In the genomic region with DNA sequence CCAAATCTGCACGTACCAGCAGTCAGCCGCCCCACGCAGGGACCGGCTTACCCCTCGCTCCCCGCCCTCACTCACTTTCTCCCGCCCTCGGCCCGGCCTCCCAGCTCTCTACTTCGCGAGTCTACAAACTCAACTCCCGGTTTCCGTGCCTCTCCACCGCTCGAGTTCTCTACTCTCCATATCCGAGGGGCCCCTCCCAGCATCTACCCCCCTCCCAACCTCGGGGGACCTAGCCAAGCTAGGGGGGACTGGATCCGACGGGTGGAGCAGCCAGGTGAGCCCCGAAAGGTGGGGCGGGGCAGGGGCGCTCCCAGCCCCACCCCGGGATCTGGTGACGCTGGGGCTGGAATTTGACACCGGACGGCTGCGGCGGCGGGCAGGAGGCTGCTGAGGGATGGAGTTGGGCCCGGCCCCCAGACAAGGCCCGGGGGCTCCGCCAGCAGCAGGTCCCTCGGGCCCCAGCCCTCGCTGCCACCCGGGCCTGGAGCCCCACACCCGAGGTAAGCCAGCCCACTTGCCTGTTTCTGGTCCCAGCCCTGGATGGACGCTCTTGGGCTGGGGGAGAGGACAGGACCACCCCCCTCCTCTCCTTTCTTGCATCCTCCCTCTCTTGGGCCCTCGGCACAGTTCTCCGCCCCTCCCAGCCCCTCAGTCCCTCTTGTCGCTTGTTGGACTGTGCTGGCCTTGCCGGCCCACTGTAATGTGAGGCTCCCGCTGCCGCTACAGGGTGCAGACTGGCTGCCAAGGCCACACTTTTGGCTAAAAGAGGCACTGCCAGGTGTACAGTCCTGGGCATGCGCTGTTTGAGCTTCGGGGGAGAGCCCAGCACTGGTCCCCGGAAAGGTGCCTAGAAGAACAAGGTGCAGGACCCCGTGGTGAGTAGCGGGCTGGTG, we compare ENCODE assay signal across 1 cellular context.
TF ChIP-seq lines count a peak whose summit lies in the region.

A gene with protein sequence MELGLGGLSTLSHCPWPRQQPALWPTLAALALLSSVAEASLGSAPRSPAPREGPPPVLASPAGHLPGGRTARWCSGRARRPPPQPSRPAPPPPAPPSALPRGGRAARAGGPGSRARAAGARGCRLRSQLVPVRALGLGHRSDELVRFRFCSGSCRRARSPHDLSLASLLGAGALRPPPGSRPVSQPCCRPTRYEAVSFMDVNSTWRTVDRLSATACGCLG (plus strand): TSS at position 416 of the 893 bp plus-strand sequence. CDS start 1,856 bp downstream, outside the sequence.

TF ChIP-seq in HEK293, 187 proteins besides CTCF, POLR2A, EP300 and RAD21 (continued from another document and continues in another):
- TF ChIP-seq SETDB1 (IDR thresholded peaks at IDR 0.05; ENCODE audit: insufficient read length, low read length) = no peak
- TF ChIP-seq HOXA7 (CRISPR knock-in tag; IDR thresholded peaks at IDR 0.05; ENCODE audit: borderline replicate concordance) = no peak
- no peak for TF ChIP-seq ZNF785 (tag by site-specific recombination; IDR thresholded peaks at IDR 0.05)
- TF ChIP-seq, protein P1, sequence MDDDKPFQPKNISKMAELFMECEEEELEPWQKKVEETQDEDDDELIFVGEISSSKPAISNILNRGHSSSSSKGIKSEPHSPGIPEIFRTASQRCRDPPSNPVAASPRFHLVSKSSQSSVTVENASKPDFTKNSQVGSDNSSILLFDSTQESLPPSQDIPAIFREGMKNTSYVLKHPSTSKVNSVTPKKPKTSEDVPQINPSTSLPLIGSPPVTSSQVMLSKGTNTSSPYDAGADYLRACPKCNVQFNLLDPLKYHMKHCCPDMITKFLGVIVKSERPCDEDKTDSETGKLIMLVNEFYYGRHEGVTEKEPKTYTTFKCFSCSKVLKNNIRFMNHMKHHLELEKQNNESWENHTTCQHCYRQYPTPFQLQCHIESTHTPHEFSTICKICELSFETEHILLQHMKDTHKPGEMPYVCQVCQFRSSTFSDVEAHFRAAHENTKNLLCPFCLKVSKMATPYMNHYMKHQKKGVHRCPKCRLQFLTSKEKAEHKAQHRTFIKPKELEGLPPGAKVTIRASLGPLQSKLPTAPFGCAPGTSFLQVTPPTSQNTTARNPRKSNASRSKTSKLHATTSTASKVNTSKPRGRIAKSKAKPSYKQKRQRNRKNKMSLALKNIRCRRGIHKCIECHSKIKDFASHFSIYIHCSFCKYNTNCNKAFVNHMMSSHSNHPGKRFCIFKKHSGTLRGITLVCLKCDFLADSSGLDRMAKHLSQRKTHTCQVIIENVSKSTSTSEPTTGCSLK (tag by site-specific recombination; IDR thresholded peaks at IDR 0.05) = no peak
- TF ChIP-seq, protein P2, sequence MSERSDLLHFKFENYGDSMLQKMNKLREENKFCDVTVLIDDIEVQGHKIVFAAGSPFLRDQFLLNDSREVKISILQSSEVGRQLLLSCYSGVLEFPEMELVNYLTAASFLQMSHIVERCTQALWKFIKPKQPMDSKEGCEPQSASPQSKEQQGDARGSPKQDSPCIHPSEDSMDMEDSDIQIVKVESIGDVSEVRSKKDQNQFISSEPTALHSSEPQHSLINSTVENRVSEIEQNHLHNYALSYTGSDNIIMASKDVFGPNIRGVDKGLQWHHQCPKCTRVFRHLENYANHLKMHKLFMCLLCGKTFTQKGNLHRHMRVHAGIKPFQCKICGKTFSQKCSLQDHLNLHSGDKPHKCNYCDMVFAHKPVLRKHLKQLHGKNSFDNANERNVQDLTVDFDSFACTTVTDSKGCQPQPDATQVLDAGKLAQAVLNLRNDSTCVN (tag by site-specific recombination; optimal IDR thresholded peaks at IDR 0.05) = peak; percentile 23
- no peak for TF ChIP-seq SCRT1 (tag by site-specific recombination; IDR thresholded peaks at IDR 0.05; ENCODE audit: borderline replicate concordance)
- no peak for TF ChIP-seq ZNF184 (tag by site-specific recombination; IDR thresholded peaks at IDR 0.05)
- TF ChIP-seq ZNF555 (tag by site-specific recombination; conservative IDR thresholded peaks at IDR 0.05) = no peak
- no peak for TF ChIP-seq ZNF140 (tag by site-specific recombination; IDR thresholded peaks at IDR 0.05)
- TF ChIP-seq, protein P3, sequence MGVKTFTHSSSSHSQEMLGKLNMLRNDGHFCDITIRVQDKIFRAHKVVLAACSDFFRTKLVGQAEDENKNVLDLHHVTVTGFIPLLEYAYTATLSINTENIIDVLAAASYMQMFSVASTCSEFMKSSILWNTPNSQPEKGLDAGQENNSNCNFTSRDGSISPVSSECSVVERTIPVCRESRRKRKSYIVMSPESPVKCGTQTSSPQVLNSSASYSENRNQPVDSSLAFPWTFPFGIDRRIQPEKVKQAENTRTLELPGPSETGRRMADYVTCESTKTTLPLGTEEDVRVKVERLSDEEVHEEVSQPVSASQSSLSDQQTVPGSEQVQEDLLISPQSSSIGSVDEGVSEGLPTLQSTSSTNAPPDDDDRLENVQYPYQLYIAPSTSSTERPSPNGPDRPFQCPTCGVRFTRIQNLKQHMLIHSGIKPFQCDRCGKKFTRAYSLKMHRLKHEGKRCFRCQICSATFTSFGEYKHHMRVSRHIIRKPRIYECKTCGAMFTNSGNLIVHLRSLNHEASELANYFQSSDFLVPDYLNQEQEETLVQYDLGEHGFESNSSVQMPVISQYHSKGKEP (tag by site-specific recombination; IDR thresholded peaks at IDR 0.05) = no peak
- TF ChIP-seq SP3 (tag by site-specific recombination; IDR thresholded peaks at IDR 0.05) = peak; percentile 76
- TF ChIP-seq ZNF549 (tag by site-specific recombination; IDR thresholded peaks at IDR 0.05) = no peak
- TF ChIP-seq ZBTB8A (tag by site-specific recombination; IDR thresholded peaks at IDR 0.05) = peak; percentile 45
- no peak for TF ChIP-seq ZNF121 (tag by site-specific recombination; IDR thresholded peaks at IDR 0.05)
- TF ChIP-seq, protein P4, sequence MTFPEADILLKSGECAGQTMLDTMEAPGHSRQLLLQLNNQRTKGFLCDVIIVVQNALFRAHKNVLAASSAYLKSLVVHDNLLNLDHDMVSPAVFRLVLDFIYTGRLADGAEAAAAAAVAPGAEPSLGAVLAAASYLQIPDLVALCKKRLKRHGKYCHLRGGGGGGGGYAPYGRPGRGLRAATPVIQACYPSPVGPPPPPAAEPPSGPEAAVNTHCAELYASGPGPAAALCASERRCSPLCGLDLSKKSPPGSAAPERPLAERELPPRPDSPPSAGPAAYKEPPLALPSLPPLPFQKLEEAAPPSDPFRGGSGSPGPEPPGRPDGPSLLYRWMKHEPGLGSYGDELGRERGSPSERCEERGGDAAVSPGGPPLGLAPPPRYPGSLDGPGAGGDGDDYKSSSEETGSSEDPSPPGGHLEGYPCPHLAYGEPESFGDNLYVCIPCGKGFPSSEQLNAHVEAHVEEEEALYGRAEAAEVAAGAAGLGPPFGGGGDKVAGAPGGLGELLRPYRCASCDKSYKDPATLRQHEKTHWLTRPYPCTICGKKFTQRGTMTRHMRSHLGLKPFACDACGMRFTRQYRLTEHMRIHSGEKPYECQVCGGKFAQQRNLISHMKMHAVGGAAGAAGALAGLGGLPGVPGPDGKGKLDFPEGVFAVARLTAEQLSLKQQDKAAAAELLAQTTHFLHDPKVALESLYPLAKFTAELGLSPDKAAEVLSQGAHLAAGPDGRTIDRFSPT (tag by site-specific recombination; IDR thresholded peaks at IDR 0.05) = no peak
- TF ChIP-seq ZNF302 (tag by site-specific recombination; IDR thresholded peaks at IDR 0.05; ENCODE audit: low read depth) = no peak
- TF ChIP-seq ZNF571 (tag by site-specific recombination; IDR thresholded peaks at IDR 0.05) = no peak
- no peak for TF ChIP-seq ZNF544 (tag by site-specific recombination; IDR thresholded peaks at IDR 0.05)
- 0 out of 2 replicates have a peak, but pooled peaks have one; percentile 29 for TF ChIP-seq ZNF394 (tag by site-specific recombination; IDR thresholded peaks at IDR 0.05; ENCODE audit: borderline replicate concordance)
- no peak for TF ChIP-seq ZNF610 (tag by site-specific recombination; IDR thresholded peaks at IDR 0.05; ENCODE audit: borderline replicate concordance)
- peak; percentile 47; the same call in 1 of the 2 replicates for TF ChIP-seq ZNF324 (tag by site-specific recombination; IDR thresholded peaks at IDR 0.05)
- TF ChIP-seq ZNF776 (tag by site-specific recombination; IDR thresholded peaks at IDR 0.05; ENCODE audit: borderline replicate concordance) = no peak
- TF ChIP-seq, protein P5, sequence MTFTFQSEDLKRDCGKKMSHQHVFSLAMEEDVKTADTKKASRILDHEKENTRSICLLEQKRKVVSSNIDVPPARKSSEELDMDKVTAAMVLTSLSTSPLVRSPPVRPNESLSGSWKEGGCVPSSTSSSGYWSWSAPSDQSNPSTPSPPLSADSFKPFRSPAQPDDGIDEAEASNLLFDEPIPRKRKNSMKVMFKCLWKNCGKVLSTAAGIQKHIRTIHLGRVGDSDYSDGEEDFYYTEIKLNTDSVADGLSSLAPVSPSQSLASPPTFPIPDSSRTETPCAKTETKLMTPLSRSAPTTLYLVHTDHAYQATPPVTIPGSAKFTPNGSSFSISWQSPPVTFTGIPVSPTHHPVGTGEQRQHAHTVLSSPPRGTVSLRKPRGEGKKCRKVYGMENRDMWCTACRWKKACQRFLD (tag by site-specific recombination; IDR thresholded peaks at IDR 0.05) = no peak
- TF ChIP-seq TCF7L2 (IDR thresholded peaks at IDR 0.05; ENCODE audit: borderline replicate concordance, low read depth, low read length) = no peak
- TF ChIP-seq, protein P6, sequence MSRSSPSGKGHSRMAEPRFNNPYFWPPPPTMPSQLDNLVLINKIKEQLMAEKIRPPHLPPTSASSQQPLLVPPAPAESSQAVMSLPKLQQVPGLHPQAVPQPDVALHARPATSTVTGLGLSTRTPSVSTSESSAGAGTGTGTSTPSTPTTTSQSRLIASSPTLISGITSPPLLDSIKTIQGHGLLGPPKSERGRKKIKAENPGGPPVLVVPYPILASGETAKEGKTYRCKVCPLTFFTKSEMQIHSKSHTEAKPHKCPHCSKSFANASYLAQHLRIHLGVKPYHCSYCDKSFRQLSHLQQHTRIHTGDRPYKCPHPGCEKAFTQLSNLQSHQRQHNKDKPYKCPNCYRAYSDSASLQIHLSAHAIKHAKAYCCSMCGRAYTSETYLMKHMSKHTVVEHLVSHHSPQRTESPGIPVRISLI (tag by site-specific recombination; IDR thresholded peaks at IDR 0.05) = no peak
- TF ChIP-seq ZNF335 (tag by site-specific recombination; conservative IDR thresholded peaks at IDR 0.05) = peak; percentile 93
- TF ChIP-seq HOXD13 (CRISPR knock-in tag; IDR thresholded peaks at IDR 0.05; ENCODE audit: borderline replicate concordance) = no peak
- TF ChIP-seq ZNF292 (tag by site-specific recombination; IDR thresholded peaks at IDR 0.05; ENCODE audit: borderline replicate concordance, low read depth) = no peak
- no peak for TF ChIP-seq ZFP69B (tag by site-specific recombination; IDR thresholded peaks at IDR 0.05)
- TF ChIP-seq, protein P7, sequence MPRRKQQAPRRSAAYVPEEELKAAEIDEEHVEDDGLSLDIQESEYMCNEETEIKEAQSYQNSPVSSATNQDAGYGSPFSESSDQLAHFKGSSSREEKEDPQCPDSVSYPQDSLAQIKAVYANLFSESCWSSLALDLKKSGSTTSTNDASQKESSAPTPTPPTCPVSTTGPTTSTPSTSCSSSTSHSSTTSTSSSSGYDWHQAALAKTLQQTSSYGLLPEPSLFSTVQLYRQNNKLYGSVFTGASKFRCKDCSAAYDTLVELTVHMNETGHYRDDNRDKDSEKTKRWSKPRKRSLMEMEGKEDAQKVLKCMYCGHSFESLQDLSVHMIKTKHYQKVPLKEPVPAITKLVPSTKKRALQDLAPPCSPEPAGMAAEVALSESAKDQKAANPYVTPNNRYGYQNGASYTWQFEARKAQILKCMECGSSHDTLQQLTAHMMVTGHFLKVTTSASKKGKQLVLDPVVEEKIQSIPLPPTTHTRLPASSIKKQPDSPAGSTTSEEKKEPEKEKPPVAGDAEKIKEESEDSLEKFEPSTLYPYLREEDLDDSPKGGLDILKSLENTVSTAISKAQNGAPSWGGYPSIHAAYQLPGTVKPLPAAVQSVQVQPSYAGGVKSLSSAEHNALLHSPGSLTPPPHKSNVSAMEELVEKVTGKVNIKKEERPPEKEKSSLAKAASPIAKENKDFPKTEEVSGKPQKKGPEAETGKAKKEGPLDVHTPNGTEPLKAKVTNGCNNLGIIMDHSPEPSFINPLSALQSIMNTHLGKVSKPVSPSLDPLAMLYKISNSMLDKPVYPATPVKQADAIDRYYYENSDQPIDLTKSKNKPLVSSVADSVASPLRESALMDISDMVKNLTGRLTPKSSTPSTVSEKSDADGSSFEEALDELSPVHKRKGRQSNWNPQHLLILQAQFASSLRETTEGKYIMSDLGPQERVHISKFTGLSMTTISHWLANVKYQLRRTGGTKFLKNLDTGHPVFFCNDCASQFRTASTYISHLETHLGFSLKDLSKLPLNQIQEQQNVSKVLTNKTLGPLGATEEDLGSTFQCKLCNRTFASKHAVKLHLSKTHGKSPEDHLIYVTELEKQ (tag by site-specific recombination; IDR thresholded peaks at IDR 0.05; ENCODE audit: borderline replicate concordance) = no peak
- 0 out of 2 replicates have a peak, but pooled peaks have one; percentile 60 for TF ChIP-seq ZSCAN30 (tag by site-specific recombination; IDR thresholded peaks at IDR 0.05)
- no peak for TF ChIP-seq ZNF416 (tag by site-specific recombination; IDR thresholded peaks at IDR 0.05)
- TF ChIP-seq, protein P8, sequence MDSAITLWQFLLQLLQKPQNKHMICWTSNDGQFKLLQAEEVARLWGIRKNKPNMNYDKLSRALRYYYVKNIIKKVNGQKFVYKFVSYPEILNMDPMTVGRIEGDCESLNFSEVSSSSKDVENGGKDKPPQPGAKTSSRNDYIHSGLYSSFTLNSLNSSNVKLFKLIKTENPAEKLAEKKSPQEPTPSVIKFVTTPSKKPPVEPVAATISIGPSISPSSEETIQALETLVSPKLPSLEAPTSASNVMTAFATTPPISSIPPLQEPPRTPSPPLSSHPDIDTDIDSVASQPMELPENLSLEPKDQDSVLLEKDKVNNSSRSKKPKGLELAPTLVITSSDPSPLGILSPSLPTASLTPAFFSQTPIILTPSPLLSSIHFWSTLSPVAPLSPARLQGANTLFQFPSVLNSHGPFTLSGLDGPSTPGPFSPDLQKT (IDR thresholded peaks at IDR 0.05; ENCODE audit: borderline replicate concordance, low read depth, low read length) = no peak
- peak; percentile 71; the same call in 1 of the 2 replicates for TF ChIP-seq ZXDB (tag by site-specific recombination; IDR thresholded peaks at IDR 0.05)
- no peak for TF ChIP-seq ZNF138 (tag by site-specific recombination; IDR thresholded peaks at IDR 0.05; ENCODE audit: borderline replicate concordance)
- TF ChIP-seq, protein P9, sequence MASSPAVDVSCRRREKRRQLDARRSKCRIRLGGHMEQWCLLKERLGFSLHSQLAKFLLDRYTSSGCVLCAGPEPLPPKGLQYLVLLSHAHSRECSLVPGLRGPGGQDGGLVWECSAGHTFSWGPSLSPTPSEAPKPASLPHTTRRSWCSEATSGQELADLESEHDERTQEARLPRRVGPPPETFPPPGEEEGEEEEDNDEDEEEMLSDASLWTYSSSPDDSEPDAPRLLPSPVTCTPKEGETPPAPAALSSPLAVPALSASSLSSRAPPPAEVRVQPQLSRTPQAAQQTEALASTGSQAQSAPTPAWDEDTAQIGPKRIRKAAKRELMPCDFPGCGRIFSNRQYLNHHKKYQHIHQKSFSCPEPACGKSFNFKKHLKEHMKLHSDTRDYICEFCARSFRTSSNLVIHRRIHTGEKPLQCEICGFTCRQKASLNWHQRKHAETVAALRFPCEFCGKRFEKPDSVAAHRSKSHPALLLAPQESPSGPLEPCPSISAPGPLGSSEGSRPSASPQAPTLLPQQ (tag by site-specific recombination; IDR thresholded peaks at IDR 0.05) = peak; percentile 57
- peak; percentile 58 for TF ChIP-seq ZNF341 (tag by site-specific recombination; IDR thresholded peaks at IDR 0.05; ENCODE audit: low read depth)
- peak; percentile 51 for TF ChIP-seq ZFHX2 (tag by site-specific recombination; conservative IDR thresholded peaks at IDR 0.05)
- no peak for TF ChIP-seq ZSCAN16 (tag by site-specific recombination; IDR thresholded peaks at IDR 0.05)
- TF ChIP-seq BCL11A (tag by site-specific recombination; IDR thresholded peaks at IDR 0.05; ENCODE audit: low read depth) = no peak
